In the genomic region with DNA sequence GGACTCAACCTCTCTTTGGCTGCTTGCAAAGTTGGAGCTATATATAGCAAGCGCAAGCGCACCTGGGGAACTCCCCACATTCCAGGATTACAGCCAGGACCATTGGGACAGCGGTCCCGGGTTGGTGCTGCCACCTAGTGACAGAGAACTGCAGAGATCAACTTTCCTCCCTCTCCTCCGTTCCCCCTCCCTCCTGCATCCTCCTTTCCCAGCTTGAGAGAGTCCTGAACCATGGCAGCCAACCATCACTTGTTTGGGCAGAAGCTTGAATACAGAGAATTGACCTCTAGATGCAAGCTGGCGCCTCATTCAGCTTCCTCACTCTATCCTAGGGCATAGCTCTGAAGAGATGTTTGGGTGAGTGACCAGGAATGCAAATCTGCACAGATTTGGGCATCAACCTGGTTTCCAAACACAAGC, we compare ENCODE assay signal across 8 cellular contexts. TPM values are rescaled to one million over a fixed set of nuclear protein-coding genes. Genes with fewer than 3 reads are reported as not detected.
DNase-seq lines count a peak whose midpoint lies in the region; ATAC-seq and TF ChIP-seq lines count a peak whose summit lies in the region.

No MANE protein-coding gene starts in this region.

- no peak overlapping the region for H3K4me3 Mint-ChIP-seq in chondrocyte (ENCODE audit: unreplicated experiment)

- H3K4me1 Mint-ChIP-seq in chondrocyte (ENCODE audit: low read depth) = no peaks in the 10 kb centered on the region

- H3K36me3 Mint-ChIP-seq in chondrocyte (ENCODE audit: low read depth) = peaks cover 2% of the 10 kb centered on the region

- no peak overlapping the region for H3K27ac Mint-ChIP-seq in chondrocyte (ENCODE audit: unreplicated experiment)

- H3K9me3 Mint-ChIP-seq in chondrocyte (ENCODE audit: low read depth) = no peaks in the 10 kb centered on the region

- peaks cover 36% of the 10 kb centered on the region for H3K27me3 Mint-ChIP-seq in chondrocyte (ENCODE audit: low read depth)

- TF ChIP-seq CTCF in C4-2B (conservative IDR thresholded peaks at IDR 0.05) (peak; percentile 97), chondrocyte (IDR thresholded peaks at IDR 0.05) (peak; percentile 93)

- ATAC-seq in GM21390 (IDR thresholded peaks at IDR 0.05; ENCODE audit: unreplicated experiment) (peak; percentile 45), HG03521 (IDR thresholded peaks at IDR 0.05; ENCODE audit: unreplicated experiment) (no peak)

- no peak overlapping the region for H3K27ac ChIP-seq in C4-2B

- DNase-seq in NCI-H187 (lab: John Stamatoyannopoulos, UW) (peak; percentile 66 to 78), T1000 (lab: John Stamatoyannopoulos, UW) (peak; percentile 67), chondrocyte (ENCODE audit: low spot score) (no peak), kidney glomerular epithelial cell (lab: John Stamatoyannopoulos, UW) (peak; percentile 77)
- peak; percentile 30 for DNase-seq in stimulated activated CD8-positive, alpha-beta memory T cell treated with anti-CD3 and anti-CD28 coated beads, Interleukin-15, amount 100 ng/mL, for 1 hour (ENCODE audit: low read depth)

RNA-seq across cellular contexts. Expression of a gene that starts 17.4 kb away (rescaled TPM):
- 1.4 to 1.7 TPM (median 1.7 TPM) in 3 replicates for total RNA-seq in chondrocyte

RNA-seq across cellular contexts. Expression of a gene that starts 38.8 kb away (rescaled TPM):
- total RNA-seq in chondrocyte = not detected in 3 replicates
